12 cellular contexts compared by ENCODE assay signal in genomic region chr11:47148903-47149535, GRCh38. TPM values are rescaled to one million over a fixed set of nuclear protein-coding genes. Genes with fewer than 3 reads are reported as not detected.
DNase-seq lines count a peak whose midpoint lies in the region; ATAC-seq and TF ChIP-seq lines count a peak whose summit lies in the region.
"Had no signal": no experiment of that assay in that cellular context is flagged by ENCODE, and none has a peak within 500 bp of the region (broad histone marks: within the 10 kb centered on the region; RNA-seq: fewer than 3 reads in every experiment).

No MANE protein-coding gene starts in this region.

- H3K4me3 ChIP-seq in OCI-LY1 (ENCODE audit: low read depth, low read length, poor library complexity, severe bottlenecking), result no peak overlapping the region
- H3K4me3 ChIP-seq in left lung, result no peak overlapping the region
- no peak overlapping the region for H3K4me3 ChIP-seq in vagina

- TF ChIP-seq POLR2A in vagina (IDR thresholded peaks at IDR 0.05), result no peak

- H3K27me3 Mint-ChIP-seq in stimulated activated naive CD8-positive, alpha-beta T cell treated with anti-CD3 and anti-CD28 coated beads, Interleukin-15, amount 100 ng/mL, for 72 hours, result no peaks in the 10 kb centered on the region
- H3K27me3 Mint-ChIP-seq in T-helper 17 cell, result no peaks in the 10 kb centered on the region
- H3K27me3 Mint-ChIP-seq: activated CD4-positive, alpha-beta memory T cell treated with anti-CD3 and anti-CD28 coated beads for 36 hours had no signal

- peaks cover 19% of the 10 kb centered on the region for H3K4me1 Mint-ChIP-seq in stimulated activated naive CD8-positive, alpha-beta T cell treated with anti-CD3 and anti-CD28 coated beads, Interleukin-15, amount 100 ng/mL, for 72 hours
- peaks cover 9% of the 10 kb centered on the region for H3K4me1 Mint-ChIP-seq in T-helper 17 cell

- H3F3A ChIP-seq in OCI-LY1 (ENCODE audit: insufficient read depth, low read length), result no peaks in the 10 kb centered on the region

- H3K36me3 ChIP-seq in OCI-LY1 (ENCODE audit: insufficient read depth, low read length) (no peaks in the 10 kb centered on the region), left lung (no peaks in the 10 kb centered on the region), vagina (no peaks in the 10 kb centered on the region)

- H4K20me1 ChIP-seq in OCI-LY1 (ENCODE audit: insufficient read depth, low read length), result no peaks in the 10 kb centered on the region

- intact Hi-C loops in left lung (cut with DNase I) (no loop called here), vagina (cut with DNase I) (no loop called here)

- DNase-seq in activated effector memory CD4-positive, alpha-beta T cell treated with anti-CD3 and anti-CD28 coated beads, Interleukin-2, amount 50 U/mL, for 16 hours, result peak; percentile 50
- no peak for DNase-seq in activated effector memory CD4-positive, alpha-beta T cell treated with Interleukin-2 at 50 U/mL for 16 hours
- DNase-seq in left lung (no peak), vagina (ENCODE audit: extremely low spot score in 2 of 2) (no peak), T-helper 17 cell (no peak)
- DNase-seq in stimulated activated naive CD8-positive, alpha-beta T cell treated with anti-CD3 and anti-CD28 coated beads, Interleukin-15, amount 100 ng/mL, for 72 hours, result no peak
- DNase-seq: activated CD4-positive, alpha-beta memory T cell treated with anti-CD3 and anti-CD28 coated beads for 36 hours; activated naive CD4-positive, alpha-beta T cell treated with anti-CD3 and anti-CD28 coated beads for 36 hours; MM.1S had no signal

- no peak overlapping the region for H3K27ac Mint-ChIP-seq in stimulated activated naive CD8-positive, alpha-beta T cell treated with anti-CD3 and anti-CD28 coated beads, Interleukin-15, amount 100 ng/mL, for 72 hours
- no peak overlapping the region for H3K27ac Mint-ChIP-seq in T-helper 17 cell
- H3K27ac Mint-ChIP-seq: activated CD4-positive, alpha-beta memory T cell treated with anti-CD3 and anti-CD28 coated beads for 36 hours; activated naive CD4-positive, alpha-beta T cell treated with anti-CD3 and anti-CD28 coated beads for 36 hours; T-helper 1 cell treated with Interleukin-12 subunit alpha and Interleukin-12 subunit beta and Interleukin-4 antibody, amounts not matched to agents 30 μg/mL and 1 μg/mL, for 36 hours had no signal

- peak overlapping the region; percentile 34 for H3K27ac ChIP-seq in OCI-LY1 (ENCODE audit: low read depth, low read length, poor library complexity, severe bottlenecking)
- H3K27ac ChIP-seq in left lung, result no peak overlapping the region
- H3K27ac ChIP-seq in vagina, result peak overlapping the region; percentile 11

- H3K9me3 Mint-ChIP-seq in stimulated activated naive CD8-positive, alpha-beta T cell treated with anti-CD3 and anti-CD28 coated beads, Interleukin-15, amount 100 ng/mL, for 72 hours, result no peaks in the 10 kb centered on the region
- H3K9me3 Mint-ChIP-seq: activated CD4-positive, alpha-beta memory T cell treated with anti-CD3 and anti-CD28 coated beads for 36 hours; activated naive CD4-positive, alpha-beta T cell treated with anti-CD3 and anti-CD28 coated beads for 36 hours; T-helper 1 cell treated with Interleukin-12 subunit alpha and Interleukin-12 subunit beta and Interleukin-4 antibody, amounts not matched to agents 30 μg/mL and 1 μg/mL, for 36 hours had no signal

- H3K36me3 Mint-ChIP-seq in T-helper 17 cell (ENCODE audit: low read depth), result peaks cover 4% of the 10 kb centered on the region
- H3K36me3 Mint-ChIP-seq: activated CD4-positive, alpha-beta memory T cell treated with anti-CD3 and anti-CD28 coated beads for 36 hours had no signal

- H3K4me3 Mint-ChIP-seq in stimulated activated naive CD8-positive, alpha-beta T cell treated with anti-CD3 and anti-CD28 coated beads, Interleukin-15, amount 100 ng/mL, for 72 hours, result no peak overlapping the region
- H3K4me3 Mint-ChIP-seq in T-helper 17 cell, result no peak overlapping the region
- H3K4me3 Mint-ChIP-seq: activated CD4-positive, alpha-beta memory T cell treated with anti-CD3 and anti-CD28 coated beads for 36 hours; activated naive CD4-positive, alpha-beta T cell treated with anti-CD3 and anti-CD28 coated beads for 36 hours; T-helper 1 cell treated with Interleukin-12 subunit alpha and Interleukin-12 subunit beta and Interleukin-4 antibody, amounts not matched to agents 30 μg/mL and 1 μg/mL, for 36 hours had no signal

- H3K4me2 ChIP-seq in OCI-LY1 (ENCODE audit: low read length), result no peak overlapping the region

- TF ChIP-seq CTCF in OCI-LY1 (IDR thresholded peaks at IDR 0.05; ENCODE audit: low read length) (no peak), left lung (IDR thresholded peaks at IDR 0.05) (no peak), vagina (IDR thresholded peaks at IDR 0.05) (no peak)

- no peaks in the 10 kb centered on the region for H3K9me3 ChIP-seq in OCI-LY1 (ENCODE audit: low read length)
- no peaks in the 10 kb centered on the region for H3K9me3 ChIP-seq in left lung
- no peaks in the 10 kb centered on the region for H3K9me3 ChIP-seq in vagina
- no peaks in the 10 kb centered on the region for H3K9me3 ChIP-seq in T-helper 17 cell (ENCODE audit: control insufficient read depth, low read length, poor library complexity, severe bottlenecking)

- ATAC-seq in left lung (peak; percentile 27), HG03095 (IDR thresholded peaks at IDR 0.05; ENCODE audit: unreplicated experiment) (no peak), T-helper 17 cell (no peak)
- no peak for ATAC-seq in stimulated activated naive CD8-positive, alpha-beta T cell treated with anti-CD3 and anti-CD28 coated beads, Interleukin-15, amount 100 ng/mL, for 72 hours

- H3K9me2 ChIP-seq in OCI-LY1 (ENCODE audit: low read depth, low read length), result no peaks in the 10 kb centered on the region

- H3K4me1 ChIP-seq in OCI-LY1 (ENCODE audit: insufficient read depth, low read length, severe bottlenecking) (peaks cover 47% of the 10 kb centered on the region), left lung (no peaks in the 10 kb centered on the region), vagina (peaks cover 35% of the 10 kb centered on the region)

- no peak overlapping the region; the same call in 1 of the 2 replicates for H3K9ac ChIP-seq in OCI-LY1 (ENCODE audit: low read length)

- no peak overlapping the region for H2AFZ ChIP-seq in OCI-LY1 (ENCODE audit: low read length)

- no peaks in the 10 kb centered on the region for H3K79me2 ChIP-seq in OCI-LY1 (ENCODE audit: insufficient read depth, low read length)

- H3K27me3 ChIP-seq in OCI-LY1 (ENCODE audit: insufficient read depth, low read length), result no peaks in the 10 kb centered on the region
- H3K27me3 ChIP-seq in left lung, result no peaks in the 10 kb centered on the region
- no peaks in the 10 kb centered on the region for H3K27me3 ChIP-seq in vagina

RNA-seq across cellular contexts. Expression of gene ARFGAP2, which starts 27.7 kb away (rescaled TPM):
- total RNA-seq in left lung (10 to 100 TPM; 79.1 to 86.3 TPM), vagina (79.3 TPM), T-helper 17 cell (100 to 1,000 TPM; 181 to 189 TPM)

RNA-seq across cellular contexts. Expression of gene PACSIN3, which starts 37.2 kb away (rescaled TPM):
- total RNA-seq in left lung (10 to 100 TPM; 32.9 to 44.2 TPM), vagina (59.4 TPM), T-helper 17 cell (1 to 10 TPM in 1 of 2 donors, under 1 TPM in 1; 0.30 to 1.4 TPM)

Comparison
In these comparisons a context has a peak if more than half of its experiments do, and no peak if none do; other contexts are left out.
1. H3K27ac ChIP-seq: peak in OCI-LY1 (single experiment) and vagina (single experiment); none in left lung (0 of 2).
2. RNA of gene PACSIN3, which starts 37.2 kb away (total RNA-seq): 59.4 TPM in vagina (single experiment) and 32.9 to 44.2 TPM in left lung; 0.30 to 1.4 TPM in T-helper 17 cell; every median in the first group is over 10 times any median in the second.